Comparison of ENCODE assay signal across 1 cellular context in the genomic region with DNA sequence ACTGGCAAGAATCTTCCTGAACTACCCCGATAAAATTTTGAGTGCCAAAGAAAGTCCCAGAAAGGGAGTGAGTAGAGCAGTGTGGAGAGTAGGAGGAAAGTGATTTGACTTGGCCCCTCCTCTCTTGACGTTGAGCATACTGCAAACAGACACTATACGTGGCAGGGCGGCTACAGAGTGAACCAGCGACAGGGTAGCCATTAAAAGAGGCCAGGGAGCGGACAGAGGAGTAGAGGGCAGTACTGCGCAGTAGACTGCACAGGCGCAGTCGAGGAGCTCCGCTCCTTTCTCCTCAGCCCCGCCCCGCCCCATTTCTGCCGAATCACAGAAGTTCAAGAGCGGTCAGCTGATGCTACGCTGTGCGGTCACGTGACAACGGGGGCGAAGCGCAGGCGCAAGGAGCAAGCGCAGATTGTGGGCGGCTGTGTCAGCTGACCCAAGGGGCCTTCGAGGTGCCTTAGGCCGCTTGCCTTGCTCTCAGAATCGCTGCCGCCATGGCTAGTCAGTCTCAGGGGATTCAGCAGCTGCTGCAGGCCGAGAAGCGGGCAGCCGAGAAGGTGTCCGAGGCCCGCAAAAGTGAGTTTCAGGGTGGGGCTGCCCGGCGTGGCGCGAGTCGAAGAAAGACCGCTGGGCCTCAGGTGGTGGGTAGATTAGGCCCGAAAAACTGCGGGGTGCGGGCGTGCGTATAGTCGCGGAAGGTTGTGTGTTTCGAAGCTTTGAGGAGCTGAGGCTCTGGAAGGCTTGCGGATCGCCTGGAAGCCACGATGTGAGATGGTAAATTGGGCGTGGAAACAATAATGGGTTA.
TF ChIP-seq lines count a peak whose summit lies in the region.

A gene with protein sequence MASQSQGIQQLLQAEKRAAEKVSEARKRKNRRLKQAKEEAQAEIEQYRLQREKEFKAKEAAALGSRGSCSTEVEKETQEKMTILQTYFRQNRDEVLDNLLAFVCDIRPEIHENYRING (plus strand): TSS at position 425 of the 805 bp plus-strand sequence. CDS start 70 bp downstream, at position 495.

TF ChIP-seq in K562, 482 proteins besides CTCF, POLR2A, EP300 and RAD21 (continued from another document and continues in another):
- TF ChIP-seq ZNF780A (CRISPR knock-in tag; IDR thresholded peaks at IDR 0.05) (no peak; the same call in 1 of the 2 replicates), KDM5B (IDR thresholded peaks at IDR 0.05; ENCODE audit: insufficient replicate concordance, low read depth, low read length) (peak; percentile 93), BRD4 (IDR thresholded peaks at IDR 0.05) (peak; percentile 25), ZSCAN32 (CRISPR knock-in tag; IDR thresholded peaks at IDR 0.05) (no peak), PRMT5 (CRISPR knock-in tag; IDR thresholded peaks at IDR 0.05) (no peak), CEBPB (tag; IDR thresholded peaks at IDR 0.05) (no peak), ZEB2 (IDR thresholded peaks at IDR 0.05) (no peak), ZFP1 (CRISPR knock-in tag; IDR thresholded peaks at IDR 0.05) (0 out of 2 replicates have a peak, but pooled peaks have one; percentile 29), KAT7 (CRISPR knock-in tag; IDR thresholded peaks at IDR 0.05; ENCODE audit: borderline replicate concordance) (no peak; the same call in 1 of the 2 replicates), BRF1 (IDR thresholded peaks at IDR 0.05; ENCODE audit: borderline replicate concordance, extremely low read depth, insufficient read length) (no peak), KLF16 (IDR thresholded peaks at IDR 0.05) (no peak), CBX3 (IDR thresholded peaks at IDR 0.05; ENCODE audit: borderline replicate concordance in 1 of 2, low read length in 2 of 2) (peak in 1 of 2 experiments; percentile 87; a peak in 1 of 3 replicates), POLR2B (IDR thresholded peaks at IDR 0.05; ENCODE audit: low read depth, partially characterized antibody) (peak; percentile 94), MAFG (tag; conservative IDR thresholded peaks at IDR 0.05) (0 out of 2 replicates have a peak, but pooled peaks have one; percentile 40), GTF2F1 (IDR thresholded peaks at IDR 0.05; ENCODE audit: low read depth, low read length) (0 out of 2 replicates have a peak, but pooled peaks have one; percentile 63), ELF1 (tag; IDR thresholded peaks at IDR 0.05) (no peak), ZNF444 (CRISPR knock-in tag; IDR thresholded peaks at IDR 0.05) (no peak), GABPB2 (CRISPR knock-in tag; conservative IDR thresholded peaks at IDR 0.05) (no peak), TEAD1 (CRISPR knock-in tag; IDR thresholded peaks at IDR 0.05) (0 out of 4 replicates have a peak, but pooled peaks of 1 of the 2 experiments have one; percentile 48), TEAD4 (IDR thresholded peaks at IDR 0.05; ENCODE audit: low read length) (no peak), TEAD4 (CRISPR knock-in tag; IDR thresholded peaks at IDR 0.05; ENCODE audit: borderline replicate concordance) (no peak)
- TF ChIP-seq, protein P1, sequence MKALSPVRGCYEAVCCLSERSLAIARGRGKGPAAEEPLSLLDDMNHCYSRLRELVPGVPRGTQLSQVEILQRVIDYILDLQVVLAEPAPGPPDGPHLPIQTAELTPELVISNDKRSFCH (CRISPR knock-in tag; IDR thresholded peaks at IDR 0.05) = no peak
- TF ChIP-seq, protein P1 (tag; IDR thresholded peaks at IDR 0.05) = no peak
- TF ChIP-seq, protein P2, sequence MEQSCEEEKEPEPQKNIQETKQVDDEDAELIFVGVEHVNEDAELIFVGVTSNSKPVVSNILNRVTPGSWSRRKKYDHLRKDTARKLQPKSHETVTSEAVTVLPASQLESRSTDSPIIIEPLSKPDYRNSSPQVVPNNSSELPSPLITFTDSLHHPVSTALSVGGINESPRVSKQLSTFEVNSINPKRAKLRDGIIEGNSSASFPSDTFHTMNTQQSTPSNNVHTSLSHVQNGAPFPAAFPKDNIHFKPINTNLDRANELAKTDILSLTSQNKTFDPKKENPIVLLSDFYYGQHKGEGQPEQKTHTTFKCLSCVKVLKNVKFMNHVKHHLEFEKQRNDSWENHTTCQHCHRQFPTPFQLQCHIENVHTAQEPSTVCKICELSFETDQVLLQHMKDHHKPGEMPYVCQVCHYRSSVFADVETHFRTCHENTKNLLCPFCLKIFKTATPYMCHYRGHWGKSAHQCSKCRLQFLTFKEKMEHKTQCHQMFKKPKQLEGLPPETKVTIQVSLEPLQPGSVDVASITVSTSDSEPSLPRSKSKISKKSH (CRISPR knock-in tag; IDR thresholded peaks at IDR 0.05) = no peak
- TF ChIP-seq, protein P3, sequence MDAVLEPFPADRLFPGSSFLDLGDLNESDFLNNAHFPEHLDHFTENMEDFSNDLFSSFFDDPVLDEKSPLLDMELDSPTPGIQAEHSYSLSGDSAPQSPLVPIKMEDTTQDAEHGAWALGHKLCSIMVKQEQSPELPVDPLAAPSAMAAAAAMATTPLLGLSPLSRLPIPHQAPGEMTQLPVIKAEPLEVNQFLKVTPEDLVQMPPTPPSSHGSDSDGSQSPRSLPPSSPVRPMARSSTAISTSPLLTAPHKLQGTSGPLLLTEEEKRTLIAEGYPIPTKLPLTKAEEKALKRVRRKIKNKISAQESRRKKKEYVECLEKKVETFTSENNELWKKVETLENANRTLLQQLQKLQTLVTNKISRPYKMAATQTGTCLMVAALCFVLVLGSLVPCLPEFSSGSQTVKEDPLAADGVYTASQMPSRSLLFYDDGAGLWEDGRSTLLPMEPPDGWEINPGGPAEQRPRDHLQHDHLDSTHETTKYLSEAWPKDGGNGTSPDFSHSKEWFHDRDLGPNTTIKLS (IDR thresholded peaks at IDR 0.05; ENCODE audit: borderline replicate concordance, low read depth) = peak; percentile 95
- TF ChIP-seq, protein P4, sequence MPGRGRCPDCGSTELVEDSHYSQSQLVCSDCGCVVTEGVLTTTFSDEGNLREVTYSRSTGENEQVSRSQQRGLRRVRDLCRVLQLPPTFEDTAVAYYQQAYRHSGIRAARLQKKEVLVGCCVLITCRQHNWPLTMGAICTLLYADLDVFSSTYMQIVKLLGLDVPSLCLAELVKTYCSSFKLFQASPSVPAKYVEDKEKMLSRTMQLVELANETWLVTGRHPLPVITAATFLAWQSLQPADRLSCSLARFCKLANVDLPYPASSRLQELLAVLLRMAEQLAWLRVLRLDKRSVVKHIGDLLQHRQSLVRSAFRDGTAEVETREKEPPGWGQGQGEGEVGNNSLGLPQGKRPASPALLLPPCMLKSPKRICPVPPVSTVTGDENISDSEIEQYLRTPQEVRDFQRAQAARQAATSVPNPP (IDR thresholded peaks at IDR 0.05; ENCODE audit: borderline replicate concordance, insufficient read depth, insufficient read length) = no peak
- TF ChIP-seq, protein P5, sequence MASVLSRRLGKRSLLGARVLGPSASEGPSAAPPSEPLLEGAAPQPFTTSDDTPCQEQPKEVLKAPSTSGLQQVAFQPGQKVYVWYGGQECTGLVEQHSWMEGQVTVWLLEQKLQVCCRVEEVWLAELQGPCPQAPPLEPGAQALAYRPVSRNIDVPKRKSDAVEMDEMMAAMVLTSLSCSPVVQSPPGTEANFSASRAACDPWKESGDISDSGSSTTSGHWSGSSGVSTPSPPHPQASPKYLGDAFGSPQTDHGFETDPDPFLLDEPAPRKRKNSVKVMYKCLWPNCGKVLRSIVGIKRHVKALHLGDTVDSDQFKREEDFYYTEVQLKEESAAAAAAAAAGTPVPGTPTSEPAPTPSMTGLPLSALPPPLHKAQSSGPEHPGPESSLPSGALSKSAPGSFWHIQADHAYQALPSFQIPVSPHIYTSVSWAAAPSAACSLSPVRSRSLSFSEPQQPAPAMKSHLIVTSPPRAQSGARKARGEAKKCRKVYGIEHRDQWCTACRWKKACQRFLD (CRISPR knock-in tag; IDR thresholded peaks at IDR 0.05) = no peak
- TF ChIP-seq, protein P6, sequence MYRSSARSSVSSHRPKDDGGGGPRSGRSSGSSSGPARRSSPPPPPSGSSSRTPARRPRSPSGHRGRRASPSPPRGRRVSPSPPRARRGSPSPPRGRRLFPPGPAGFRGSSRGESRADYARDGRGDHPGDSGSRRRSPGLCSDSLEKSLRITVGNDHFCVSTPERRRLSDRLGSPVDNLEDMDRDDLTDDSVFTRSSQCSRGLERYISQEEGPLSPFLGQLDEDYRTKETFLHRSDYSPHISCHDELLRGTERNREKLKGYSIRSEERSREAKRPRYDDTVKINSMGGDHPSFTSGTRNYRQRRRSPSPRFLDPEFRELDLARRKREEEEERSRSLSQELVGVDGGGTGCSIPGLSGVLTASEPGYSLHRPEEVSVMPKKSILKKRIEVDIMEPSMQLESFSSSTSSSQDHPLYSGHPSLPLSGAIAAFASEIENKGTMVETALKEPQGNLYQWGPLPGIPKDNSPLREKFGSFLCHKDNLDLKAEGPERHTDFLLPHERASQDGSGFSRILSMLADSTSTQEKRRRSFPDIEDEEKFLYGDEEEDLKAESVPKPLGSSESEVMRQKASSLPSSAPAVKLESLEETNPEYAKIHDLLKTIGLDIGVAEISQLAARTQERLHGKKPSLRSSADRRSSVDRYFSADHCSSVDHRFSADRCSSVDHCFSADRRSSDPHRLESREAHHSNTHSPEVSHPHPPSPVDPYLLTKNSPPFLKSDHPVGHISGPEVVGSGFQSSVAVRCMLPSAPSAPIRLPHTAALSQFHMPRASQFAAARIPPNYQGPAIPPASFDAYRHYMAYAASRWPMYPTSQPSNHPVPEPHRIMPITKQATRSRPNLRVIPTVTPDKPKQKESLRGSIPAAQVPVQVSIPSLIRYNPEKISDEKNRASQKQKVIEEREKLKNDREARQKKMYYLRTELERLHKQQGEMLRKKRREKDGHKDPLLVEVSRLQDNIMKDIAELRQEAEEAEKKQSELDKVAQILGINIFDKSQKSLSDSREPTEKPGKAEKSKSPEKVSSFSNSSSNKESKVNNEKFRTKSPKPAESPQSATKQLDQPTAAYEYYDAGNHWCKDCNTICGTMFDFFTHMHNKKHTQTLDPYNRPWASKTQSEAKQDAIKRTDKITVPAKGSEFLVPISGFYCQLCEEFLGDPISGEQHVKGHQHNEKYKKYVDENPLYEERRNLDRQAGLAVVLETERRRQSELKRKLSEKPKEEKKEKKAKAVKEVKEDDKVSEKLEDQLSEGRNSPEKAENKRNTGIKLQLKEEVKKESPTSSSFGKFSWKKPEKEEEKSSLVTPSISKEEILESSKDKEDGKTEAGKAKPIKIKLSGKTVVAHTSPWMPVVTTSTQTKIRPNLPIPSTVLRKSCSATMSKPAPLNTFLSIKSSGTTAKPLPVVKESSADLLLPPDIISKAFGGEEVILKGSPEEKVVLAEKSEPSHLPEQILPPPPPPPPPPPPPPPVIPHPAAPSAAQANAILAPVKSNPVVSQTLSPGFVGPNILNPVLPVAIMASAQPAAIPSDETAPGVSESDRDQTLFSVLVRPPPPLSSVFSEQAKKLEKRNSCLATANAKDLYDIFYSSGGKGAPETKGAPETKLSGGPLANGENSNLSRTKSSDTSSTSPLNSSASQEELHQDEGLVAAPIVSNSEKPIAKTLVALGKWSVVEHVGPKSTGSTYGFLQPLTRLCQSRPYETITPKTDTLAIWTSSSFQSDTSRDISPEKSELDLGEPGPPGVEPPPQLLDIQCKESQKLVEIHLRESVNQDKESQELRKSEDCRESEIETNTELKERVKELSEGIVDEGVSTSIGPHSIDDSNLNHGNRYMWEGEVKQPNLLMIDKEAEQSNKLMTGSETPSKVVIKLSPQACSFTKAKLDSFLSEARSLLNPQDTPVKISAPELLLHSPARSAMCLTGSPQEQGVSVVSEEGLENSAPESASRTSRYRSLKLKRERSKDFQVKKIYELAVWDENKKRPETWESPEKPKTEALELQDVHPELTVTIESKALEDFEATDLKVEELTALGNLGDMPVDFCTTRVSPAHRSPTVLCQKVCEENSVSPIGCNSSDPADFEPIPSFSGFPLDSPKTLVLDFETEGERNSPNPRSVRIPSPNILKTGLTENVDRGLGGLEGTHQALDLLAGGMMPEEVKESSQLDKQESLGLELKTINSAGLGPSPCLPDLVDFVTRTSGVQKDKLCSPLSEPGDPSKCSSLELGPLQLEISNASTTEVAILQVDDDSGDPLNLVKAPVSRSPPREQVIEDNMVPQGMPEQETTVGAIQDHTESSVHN (IDR thresholded peaks at IDR 0.05; ENCODE audit: borderline replicate concordance in 1 of 2, low read depth in 1 of 2) = 0 out of 4 replicates have a peak, but pooled peaks of 1 of the 2 experiments have one; percentile 7
- TF ChIP-seq, protein P7, sequence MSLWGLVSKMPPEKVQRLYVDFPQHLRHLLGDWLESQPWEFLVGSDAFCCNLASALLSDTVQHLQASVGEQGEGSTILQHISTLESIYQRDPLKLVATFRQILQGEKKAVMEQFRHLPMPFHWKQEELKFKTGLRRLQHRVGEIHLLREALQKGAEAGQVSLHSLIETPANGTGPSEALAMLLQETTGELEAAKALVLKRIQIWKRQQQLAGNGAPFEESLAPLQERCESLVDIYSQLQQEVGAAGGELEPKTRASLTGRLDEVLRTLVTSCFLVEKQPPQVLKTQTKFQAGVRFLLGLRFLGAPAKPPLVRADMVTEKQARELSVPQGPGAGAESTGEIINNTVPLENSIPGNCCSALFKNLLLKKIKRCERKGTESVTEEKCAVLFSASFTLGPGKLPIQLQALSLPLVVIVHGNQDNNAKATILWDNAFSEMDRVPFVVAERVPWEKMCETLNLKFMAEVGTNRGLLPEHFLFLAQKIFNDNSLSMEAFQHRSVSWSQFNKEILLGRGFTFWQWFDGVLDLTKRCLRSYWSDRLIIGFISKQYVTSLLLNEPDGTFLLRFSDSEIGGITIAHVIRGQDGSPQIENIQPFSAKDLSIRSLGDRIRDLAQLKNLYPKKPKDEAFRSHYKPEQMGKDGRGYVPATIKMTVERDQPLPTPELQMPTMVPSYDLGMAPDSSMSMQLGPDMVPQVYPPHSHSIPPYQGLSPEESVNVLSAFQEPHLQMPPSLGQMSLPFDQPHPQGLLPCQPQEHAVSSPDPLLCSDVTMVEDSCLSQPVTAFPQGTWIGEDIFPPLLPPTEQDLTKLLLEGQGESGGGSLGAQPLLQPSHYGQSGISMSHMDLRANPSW (CRISPR knock-in tag; IDR thresholded peaks at IDR 0.05) = 0 out of 2 replicates have a peak, but pooled peaks have one; percentile 87
- TF ChIP-seq, protein P8, sequence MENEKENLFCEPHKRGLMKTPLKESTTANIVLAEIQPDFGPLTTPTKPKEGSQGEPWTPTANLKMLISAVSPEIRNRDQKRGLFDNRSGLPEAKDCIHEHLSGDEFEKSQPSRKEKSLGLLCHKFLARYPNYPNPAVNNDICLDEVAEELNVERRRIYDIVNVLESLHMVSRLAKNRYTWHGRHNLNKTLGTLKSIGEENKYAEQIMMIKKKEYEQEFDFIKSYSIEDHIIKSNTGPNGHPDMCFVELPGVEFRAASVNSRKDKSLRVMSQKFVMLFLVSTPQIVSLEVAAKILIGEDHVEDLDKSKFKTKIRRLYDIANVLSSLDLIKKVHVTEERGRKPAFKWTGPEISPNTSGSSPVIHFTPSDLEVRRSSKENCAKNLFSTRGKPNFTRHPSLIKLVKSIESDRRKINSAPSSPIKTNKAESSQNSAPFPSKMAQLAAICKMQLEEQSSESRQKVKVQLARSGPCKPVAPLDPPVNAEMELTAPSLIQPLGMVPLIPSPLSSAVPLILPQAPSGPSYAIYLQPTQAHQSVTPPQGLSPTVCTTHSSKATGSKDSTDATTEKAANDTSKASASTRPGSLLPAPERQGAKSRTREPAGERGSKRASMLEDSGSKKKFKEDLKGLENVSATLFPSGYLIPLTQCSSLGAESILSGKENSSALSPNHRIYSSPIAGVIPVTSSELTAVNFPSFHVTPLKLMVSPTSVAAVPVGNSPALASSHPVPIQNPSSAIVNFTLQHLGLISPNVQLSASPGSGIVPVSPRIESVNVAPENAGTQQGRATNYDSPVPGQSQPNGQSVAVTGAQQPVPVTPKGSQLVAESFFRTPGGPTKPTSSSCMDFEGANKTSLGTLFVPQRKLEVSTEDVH (IDR thresholded peaks at IDR 0.05; ENCODE audit: low read depth, partially characterized antibody) = no peak
